In the genomic region with DNA sequence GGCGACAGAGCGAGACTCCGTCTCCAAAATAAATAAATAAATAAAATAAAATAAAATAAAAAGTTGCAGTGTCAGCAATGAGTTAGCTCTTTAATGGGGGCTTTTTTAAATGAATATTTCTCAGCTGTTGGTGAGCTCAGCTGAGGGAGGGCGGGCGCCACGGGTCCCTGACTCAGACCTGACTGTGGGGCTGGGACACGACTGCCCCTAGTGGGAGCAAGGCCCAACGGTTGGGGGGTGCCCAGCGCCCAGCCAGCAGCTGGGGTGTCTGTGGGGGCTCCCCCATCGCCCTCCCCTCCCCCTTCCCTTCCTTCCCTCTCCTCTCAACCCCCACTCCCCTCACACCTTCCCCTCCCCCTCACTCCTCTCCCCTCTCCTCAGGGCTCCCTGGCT, we compare ENCODE assay signal across 8 cellular contexts. TPM values are rescaled to one million over a fixed set of nuclear protein-coding genes. Genes with fewer than 3 reads are reported as not detected.
DNase-seq lines count a peak whose midpoint lies in the region; ATAC-seq and TF ChIP-seq lines count a peak whose summit lies in the region.

No MANE protein-coding gene starts in this region.

- no peak for ATAC-seq in RWPE2 (ENCODE audit: low read depth)
- no peak for ATAC-seq in lung (ENCODE audit: insufficient read depth, low FRiP score)

- peak; percentile 29 for TF ChIP-seq CTCF in RWPE2 (IDR thresholded peaks at IDR 0.05; ENCODE audit: poor library complexity, severe bottlenecking)
- peak; percentile 24 for TF ChIP-seq CTCF in lung (IDR thresholded peaks at IDR 0.05; ENCODE audit: control extremely low read depth, extremely low read depth)
- TF ChIP-seq CTCF in tibial nerve (IDR thresholded peaks at IDR 0.05): peak in 4 of 5 experiments; percentile 24 to 53 (median 38)

- H3K36me3 ChIP-seq in RWPE2 (ENCODE audit: low read depth) (no peaks in the 10 kb centered on the region), lung (ENCODE audit: control insufficient read depth in 2 of 2, insufficient read depth in 2 of 2, low read length in 2 of 2) (no peaks in the 10 kb centered on the region), tibial nerve (no peaks in the 10 kb centered on the region)

- no peak overlapping the region for H3K27ac ChIP-seq in RWPE2 (ENCODE audit: poor library complexity, severe bottlenecking)
- no peak overlapping the region for H3K27ac ChIP-seq in lung (ENCODE audit: low read depth in 1 of 2, low read length in 1 of 2)
- H3K27ac ChIP-seq in tibial nerve: no peak overlapping the region

- no peak for TF ChIP-seq EP300 in tibial nerve (IDR thresholded peaks at IDR 0.05)

- no peak for TF ChIP-seq POLR2A in tibial nerve (IDR thresholded peaks at IDR 0.05)

- H3K27me3 ChIP-seq in RWPE2 (ENCODE audit: insufficient read depth, poor library complexity, severe bottlenecking): no peaks in the 10 kb centered on the region
- no peaks in the 10 kb centered on the region for H3K27me3 ChIP-seq in lung (ENCODE audit: control insufficient read depth, insufficient read depth)
- H3K27me3 ChIP-seq in tibial nerve: no peaks in the 10 kb centered on the region

- H3K4me1 ChIP-seq in RWPE2 (ENCODE audit: insufficient read depth, poor library complexity, severe bottlenecking): peaks cover 15% of the 10 kb centered on the region
- H3K4me1 ChIP-seq in lung (ENCODE audit: control insufficient read depth in 2 of 2, insufficient read depth in 2 of 2, low read length in 2 of 2): peaks cover 0 to 20% of the 10 kb centered on the region in 2 donors
- H3K4me1 ChIP-seq in tibial nerve: peaks cover 0 to 33% (median 15%) of the 10 kb centered on the region in 4 donors

- H3K9me3 ChIP-seq in RWPE2 (ENCODE audit: severe bottlenecking) (no peaks in the 10 kb centered on the region), lung (ENCODE audit: control insufficient read depth in 2 of 2, insufficient read depth in 1 of 2, low read length in 1 of 2) (no peaks in the 10 kb centered on the region), tibial nerve (no peaks in the 10 kb centered on the region)

- 41 to 43% methylated on average over 9 to 10 of the region's 10 CpGs for WGBS in lung, 2 donors
- WGBS in tibial nerve, 2 donors: 45 to 50% methylated on average over 10 of the region's 10 CpGs

- peak; percentile 45 for DNase-seq in NCI-H82 (lab: John Stamatoyannopoulos, UW)
- no peak for DNase-seq in NCI-H82 treated with DMSO at 0.1 percent for 48 hours (lab: John Stamatoyannopoulos, UW; ENCODE audit: unreplicated experiment)
- DNase-seq in RWPE2 (ENCODE audit: low spot score): no peak
- DNase-seq in activated effector memory CD4-positive, alpha-beta T cell treated with anti-CD3 and anti-CD28 coated beads, Interleukin-2, amount 50 U/mL, for 16 hours: peak; percentile 87
- DNase-seq in lung (ENCODE audit: low spot score): no peak
- no peak for DNase-seq in tibial nerve (ENCODE audit: low spot score in 2 of 2)
- DNase-seq in cortex of kidney (lab: John Stamatoyannopoulos, UW): no peak
- DNase-seq in NCI-H2227 treated with DMSO at 0.1 percent for 48 hours (lab: John Stamatoyannopoulos, UW): no peak

- no peak overlapping the region for H3K4me3 ChIP-seq in RWPE2 (ENCODE audit: severe bottlenecking)
- no peak overlapping the region for H3K4me3 ChIP-seq in lung
- H3K4me3 ChIP-seq in tibial nerve: no peak overlapping the region

RNA-seq across cellular contexts. Expression of gene PWWP2B, which starts 46.6 kb away (rescaled TPM):
- total RNA-seq in lung: 10 to 100 TPM; 20.1 to 33.4 TPM
- 10 to 100 TPM; 20.1 to 22.1 TPM for polyA plus RNA-seq in lung
- 10 to 100 TPM; 12.6 to 23.7 (median 15.1) TPM for total RNA-seq in tibial nerve

Comparison
In these comparisons a context has a peak if more than half of its experiments do, and no peak if none do; other contexts are left out.
1. DNase-seq: peak in NCI-H82 (single experiment) and activated effector memory CD4-positive, alpha-beta T cell treated with anti-CD3 and anti-CD28 coated beads, Interleukin-2, amount 50 U/mL, for 16 hours (single experiment); none in NCI-H82 treated with DMSO at 0.1 percent for 48 hours (single experiment), RWPE2 (single experiment), lung (single experiment), tibial nerve (0 of 2), cortex of kidney (single experiment) and NCI-H2227 treated with DMSO at 0.1 percent for 48 hours (single experiment).
2. Peak in every context shown above with its lines, with median percentiles within 50 percentile points of each other: CTCF ChIP-seq.